Comparison of ENCODE assay signal across 9 cellular contexts in genomic region chr1:59814901-59815825, GRCh38. TPM values are rescaled to one million over a fixed set of nuclear protein-coding genes. Genes with fewer than 3 reads are reported as not detected.
DNase-seq lines count a peak whose midpoint lies in the region; ATAC-seq lines count a peak whose summit lies in the region.
"Had no signal": no experiment of that assay in that cellular context is flagged by ENCODE, and none has a peak within 500 bp of the region (broad histone marks: within the 10 kb centered on the region; RNA-seq: fewer than 3 reads in every experiment).

Gene HOOK1 (plus strand): TSS chr1:59814949. CDS start chr1:59815118, 169 bp downstream.

- peak within 1 kb of the TSS; percentile 72 for H4K8ac ChIP-seq in trophoblast cell (ENCODE audit: low read depth, low read length)

- no CpG with 5 or more reads among the region's 71 CpGs for WGBS in trophoblast cell (ENCODE audit: extremely low coverage, insufficient coverage, insufficient read length)

- H2BK5ac ChIP-seq in trophoblast cell (ENCODE audit: low read depth, low read length, poor library complexity), result no peak within 1 kb of the TSS

- H3K27ac ChIP-seq in trophoblast cell (ENCODE audit: low read depth, low read length), result no peak within 1 kb of the TSS

- peaks cover 4 to 5% of the 10 kb centered on the region in 2 experiments for H3K4me1 ChIP-seq in trophoblast cell (ENCODE audit: control insufficient read depth in 1 of 2, insufficient read depth in 2 of 2, low read length in 2 of 2)

- H3K9me3 ChIP-seq in trophoblast cell (ENCODE audit: insufficient read depth, low read depth, low read length), result no peaks in the 10 kb centered on the region

- H3K27me3 ChIP-seq in trophoblast cell (ENCODE audit: insufficient read depth, low read length), result no peaks in the 10 kb centered on the region

- no peaks in the 10 kb centered on the region for H3K9me3 Mint-ChIP-seq in activated CD4-positive, alpha-beta T cell treated with anti-CD3 and anti-CD28 coated beads, Interleukin-2, amount 10 ng/mL, durations not matched to agents 7 days and 5 days

- ATAC-seq in HG03097 (IDR thresholded peaks at IDR 0.05; ENCODE audit: low FRiP score, unreplicated experiment), result peak; percentile 22

- H3K14ac ChIP-seq in trophoblast cell (ENCODE audit: low read length), result peak within 1 kb of the TSS; percentile 10

- peak within 1 kb of the TSS; percentile 6 for H2BK12ac ChIP-seq in trophoblast cell (ENCODE audit: low read length)

- peak within 1 kb of the TSS; percentile 83 for H3K4me3 ChIP-seq in trophoblast cell (ENCODE audit: low read depth, low read length)

- H2BK120ac ChIP-seq in trophoblast cell (ENCODE audit: insufficient read depth, low read length, poor library complexity), result no peak within 1 kb of the TSS

- POLR2A ChIA-PET in activated CD4-positive, alpha-beta T cell treated with anti-CD3 and anti-CD28 coated beads, Interleukin-2, amount 10 ng/mL, durations not matched to agents 7 days and 5 days (lab: Charles Lee), result no interaction called here

- peak within 1 kb of the TSS; percentile 85 for H2AFZ ChIP-seq in trophoblast cell (ENCODE audit: insufficient read depth, low read length, poor library complexity)

- peak; percentile 15 for DNase-seq in activated CD4-positive, alpha-beta T cell treated with anti-CD3 and anti-CD28 coated beads for 1 hour
- no peak for DNase-seq in activated CD4-positive, alpha-beta T cell treated with anti-CD3 and anti-CD28 coated beads, Interleukin-2, amount 50 U/mL, for 1 hour
- DNase-seq in activated CD4-positive, alpha-beta T cell treated with anti-CD3 and anti-CD28 coated beads, Interleukin-2, amount 10 ng/mL, durations not matched to agents 7 days and 5 days, result no peak
- peak in 28 of 42 donors; percentile 2 to 48 (median 14) for DNase-seq in head of caudate nucleus
- DNase-seq in trophoblast cell, result peak in 1 of 2 donors; percentile 36
- DNase-seq in NCI-H226, result no peak
- DNase-seq in activated effector memory CD4-positive, alpha-beta T cell treated with anti-CD3 and anti-CD28 coated beads, Interleukin-2, amount 50 U/mL, for 16 hours, result no peak
- DNase-seq: DND-41 had no signal

- H3K36me3 ChIP-seq in trophoblast cell (ENCODE audit: control insufficient read depth in 1 of 2, insufficient read depth in 2 of 2, low read length in 2 of 2), result no peaks in the 10 kb centered on the region

- H3K4me1 Mint-ChIP-seq in activated CD4-positive, alpha-beta T cell treated with anti-CD3 and anti-CD28 coated beads, Interleukin-2, amount 10 ng/mL, durations not matched to agents 7 days and 5 days, result peaks cover 9% of the 10 kb centered on the region

- CTCF ChIA-PET in activated CD4-positive, alpha-beta T cell treated with anti-CD3 and anti-CD28 coated beads, Interleukin-2, amount 10 ng/mL, durations not matched to agents 7 days and 5 days (lab: Charles Lee), result interaction anchor here (1.2 to 1.4 kb wide), 2 partner anchors 9 to 11 kb away, joined by 3 to 4 read pairs; no protein-coding TSS in a partner anchor

- H3K79me2 ChIP-seq in trophoblast cell (ENCODE audit: control insufficient read depth, insufficient read depth, low read length, poor library complexity), result peaks cover 3% of the 10 kb centered on the region

- peaks cover 3% of the 10 kb centered on the region for H3K79me1 ChIP-seq in trophoblast cell (ENCODE audit: low read length)

- peak within 1 kb of the TSS; percentile 79 for H4K91ac ChIP-seq in trophoblast cell (ENCODE audit: low read depth, low read length)

- peaks cover 15% of the 10 kb centered on the region for H3K27me3 Mint-ChIP-seq in activated CD4-positive, alpha-beta T cell treated with anti-CD3 and anti-CD28 coated beads, Interleukin-2, amount 10 ng/mL, durations not matched to agents 7 days and 5 days

- no peaks in the 10 kb centered on the region for H3K36me3 Mint-ChIP-seq in activated CD4-positive, alpha-beta T cell treated with anti-CD3 and anti-CD28 coated beads, Interleukin-2, amount 10 ng/mL, durations not matched to agents 7 days and 5 days (ENCODE audit: low read depth)

- peak within 1 kb of the TSS; percentile 1 for H3K4ac ChIP-seq in trophoblast cell (ENCODE audit: low read depth, low read length)

- peak within 1 kb of the TSS; percentile 81 for H3K4me2 ChIP-seq in trophoblast cell (ENCODE audit: low read length)

- no peak within 1 kb of the TSS for H3K4me3 Mint-ChIP-seq in activated CD4-positive, alpha-beta T cell treated with anti-CD3 and anti-CD28 coated beads, Interleukin-2, amount 10 ng/mL, durations not matched to agents 7 days and 5 days

- H2AK5ac ChIP-seq in trophoblast cell (ENCODE audit: low read length), result no peak within 1 kb of the TSS

- H4K12ac ChIP-seq in trophoblast cell (ENCODE audit: low read depth, low read length), result peak within 1 kb of the TSS; percentile 39

- peak within 1 kb of the TSS; percentile 78 for H3K18ac ChIP-seq in trophoblast cell (ENCODE audit: low read length)

- peak within 1 kb of the TSS; percentile 15 for H3K9ac ChIP-seq in trophoblast cell (ENCODE audit: low read length)

- H3K23ac ChIP-seq in trophoblast cell (ENCODE audit: low read length), result no peak within 1 kb of the TSS

- peak within 1 kb of the TSS; percentile 85 for H3K27ac Mint-ChIP-seq in activated CD4-positive, alpha-beta T cell treated with anti-CD3 and anti-CD28 coated beads, Interleukin-2, amount 10 ng/mL, durations not matched to agents 7 days and 5 days

- intact Hi-C loops in head of caudate nucleus (cut with DNase I), result no loop called here

RNA-seq across cellular contexts. Expression of gene HOOK1, which starts in this region (rescaled TPM):
- 1 to 10 TPM; 7.7 to 8.0 TPM for total RNA-seq in activated CD4-positive, alpha-beta T cell treated with anti-CD3 and anti-CD28 coated beads, Interleukin-2, amount 10 ng/mL, durations not matched to agents 7 days and 5 days
- polyA plus RNA-seq in trophoblast cell (2013), result 4.5 and 4.7 TPM in 2 replicates

Comparison
In these comparisons a context has a peak if more than half of its experiments do, and no peak if none do; other contexts are left out.
1. DNase-seq: peak in activated CD4-positive, alpha-beta T cell treated with anti-CD3 and anti-CD28 coated beads for 1 hour (single experiment) and head of caudate nucleus (28 of 42); none in activated CD4-positive, alpha-beta T cell treated with anti-CD3 and anti-CD28 coated beads, Interleukin-2, amount 50 U/mL, for 1 hour (single experiment), activated CD4-positive, alpha-beta T cell treated with anti-CD3 and anti-CD28 coated beads, Interleukin-2, amount 10 ng/mL, durations not matched to agents 7 days and 5 days (single experiment), NCI-H226 (single experiment) and activated effector memory CD4-positive, alpha-beta T cell treated with anti-CD3 and anti-CD28 coated beads, Interleukin-2, amount 50 U/mL, for 16 hours (single experiment).